In the genomic region with DNA sequence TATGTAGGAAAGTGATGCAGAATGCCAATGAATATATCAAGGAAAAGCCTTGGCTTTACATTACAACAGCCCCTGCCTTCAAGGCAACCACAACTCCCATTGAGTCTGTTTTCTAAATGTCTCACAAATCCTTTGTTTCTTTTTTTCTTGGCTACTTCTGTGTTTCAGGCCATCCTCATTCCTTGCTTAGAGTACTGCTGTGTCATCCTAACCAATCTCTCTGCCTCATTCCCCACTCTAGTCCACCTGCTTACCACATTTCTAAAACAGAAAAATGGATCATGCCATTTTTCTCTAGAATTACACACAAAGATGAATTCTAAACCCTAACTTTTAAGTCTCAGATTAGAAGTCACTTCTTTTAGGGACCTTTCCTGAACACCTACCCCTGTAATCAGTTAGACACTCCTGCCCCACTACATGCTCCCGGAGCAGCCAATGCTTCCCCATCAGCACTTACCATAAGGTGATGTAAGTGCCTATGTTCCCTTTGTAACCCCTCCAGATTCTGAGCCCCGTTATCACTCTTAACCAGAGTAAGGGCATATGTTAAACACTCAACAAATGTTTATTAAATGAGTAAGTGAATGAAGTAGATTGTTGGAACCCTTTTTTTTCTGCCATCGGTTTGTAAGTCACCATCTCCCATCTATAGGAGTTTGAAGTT, we compare ENCODE assay signal across 1 cellular context.
TF ChIP-seq lines count a peak whose summit lies in the region.

No MANE protein-coding gene starts in this region.

TF ChIP-seq in HepG2, 621 proteins besides CTCF, POLR2A, EP300 and RAD21:
- TF ChIP-seq SMARCC2 (IDR thresholded peaks at IDR 0.05) (no peak), ZBTB38 (CRISPR knock-in tag; IDR thresholded peaks at IDR 0.05) (no peak), ZBTB1 (CRISPR knock-in tag; IDR thresholded peaks at IDR 0.05; ENCODE audit: borderline replicate concordance) (no peak)
TF ChIP-seq in HepG2: peak in this region for 0.
